Comparison of ENCODE assay signal across 18 cellular contexts in genomic region chr9:16976427-16976826, GRCh38.
DNase-seq lines count a peak whose midpoint lies in the region; ATAC-seq, FAIRE-seq and TF ChIP-seq lines count a peak whose summit lies in the region.
"Had no signal": no experiment of that assay in that cellular context is flagged by ENCODE, and none has a peak within 500 bp of the region (broad histone marks: within the 10 kb centered on the region; RNA-seq: fewer than 3 reads in every experiment).

No MANE protein-coding gene starts in this region.

- ATAC-seq in A549 (no peak), K562 (no peak), GM21390 (IDR thresholded peaks at IDR 0.05; ENCODE audit: unreplicated experiment) (no peak)
- ATAC-seq: CD8-positive, alpha-beta T cell; HCT116 had no signal

- no TSS peak for BruUV-seq in K562 (replicated peaks; lab: Mats Ljungman, UMichigan)

- TF ChIP-seq CTCF in A549 (IDR thresholded peaks at IDR 0.05) (no peak), K562 (IDR thresholded peaks at IDR 0.05 in 2 of 3, conservative IDR thresholded peaks at IDR 0.05 in 1 of 3; ENCODE audit: insufficient read depth in 2 of 3, low read depth in 1 of 3, low read length in 3 of 3) (no peak)

- H3K9me3 ChIP-seq in A549 (no peaks in the 10 kb centered on the region), K562 (replicated peaks; ENCODE audit: control insufficient read depth, insufficient read depth, low read depth, low read length) (no peaks in the 10 kb centered on the region)
- H3K9me3 ChIP-seq: Caco-2 had no signal

- WGBS in A549 (ENCODE audit: missing lambda C conversion rate) = 49% methylated on average over 4 of the region's 4 CpGs
- 0% methylated on average over 4 of the region's 4 CpGs for WGBS in K562 (ENCODE audit: insufficient coverage, low coverage, missing lambda C conversion rate)

- CTCF ChIA-PET in A549 (lab: Yijun Ruan, JAX) = no interaction called here
- CTCF ChIA-PET in K562 (lab: Yijun Ruan, JAX; ENCODE audit: low intra/inter-chr PET ratio) = no interaction called here

- POLR2A ChIA-PET in A549 (lab: Yijun Ruan, JAX) (no interaction called here), K562 (lab: Yijun Ruan, JAX) (no interaction called here)

- H3K27me3 ChIP-seq in K562 (ENCODE audit: control insufficient read depth in 2 of 2, insufficient read depth in 2 of 2, low read length in 2 of 2) = no peaks in the 10 kb centered on the region

- H3K4me3 ChIP-seq in A549 = no peak overlapping the region
- H3K4me3 ChIP-seq in K562 = no peak overlapping the region
- H3K4me3 ChIP-seq: GM23248 had no signal

- TF ChIP-seq POLR2A in A549 (IDR thresholded peaks at IDR 0.05; ENCODE audit: low read length) (no peak), K562 (conservative IDR thresholded peaks at IDR 0.05) (no peak)

- no peaks in the 10 kb centered on the region for H3K9me1 ChIP-seq in K562 (ENCODE audit: control insufficient read depth, insufficient read depth, low read length)

- in situ Hi-C loops in K562 (cut with MboI) = no loop called here

- H4K20me1 ChIP-seq in K562 (replicated peaks; ENCODE audit: control insufficient read depth, insufficient read depth, low read length) = no peaks in the 10 kb centered on the region

- no peaks in the 10 kb centered on the region for H3K79me2 ChIP-seq in K562 (ENCODE audit: control insufficient read depth, insufficient read depth, low read length)

- TF ChIP-seq RAD21 in A549 (conservative IDR thresholded peaks at IDR 0.05 in 1 of 2, IDR thresholded peaks at IDR 0.05 in 1 of 2) (no peak), K562 (CRISPR knock-in tag; conservative IDR thresholded peaks at IDR 0.05 in 1 of 2, IDR thresholded peaks at IDR 0.05 in 1 of 2) (no peak)

- H3K9ac ChIP-seq in K562 (ENCODE audit: insufficient read depth in 1 of 2, low read depth in 2 of 2, low read length in 2 of 2) = no peak overlapping the region
- H3K9ac ChIP-seq: GM23248 had no signal

- no peaks in the 10 kb centered on the region for H3K4me1 ChIP-seq in A549
- H3K4me1 ChIP-seq in K562 (replicated peaks in 1 of 2; ENCODE audit: control insufficient read depth in 2 of 2, insufficient read depth in 2 of 2, low read length in 2 of 2) = no peaks in the 10 kb centered on the region
- H3K4me1 ChIP-seq: Caco-2 had no signal

- no peak for FAIRE-seq in A549 (lab: Jason Lieb, UNC)
- no peak for FAIRE-seq in K562 (lab: Jason Lieb, UNC)
- peak; percentile 36 for FAIRE-seq in islet of Langerhans (lab: Jason Lieb, UNC)
- FAIRE-seq: G401.6, GM12892, H1 had no signal

- no peaks in the 10 kb centered on the region for H3K36me3 ChIP-seq in K562 (ENCODE audit: control insufficient read depth, insufficient read depth, low read length)

- H3K4me2 ChIP-seq in A549 = no peak overlapping the region
- no peak overlapping the region for H3K4me2 ChIP-seq in K562 (ENCODE audit: insufficient read depth, low read length)

- no peak overlapping the region for H2AFZ ChIP-seq in K562 (ENCODE audit: low read depth, low read length)
- H2AFZ ChIP-seq: GM23248 had no signal

- TF ChIP-seq EP300 in A549 (IDR thresholded peaks at IDR 0.05) (no peak), K562 (IDR thresholded peaks at IDR 0.05; ENCODE audit: low read length) (no peak)

- DNase-seq in A549 (ENCODE audit: low read depth in 1 of 2, low spot score in 1 of 2) (no peak), K562 (ENCODE audit: extremely low read depth in 1 of 4, low spot score in 3 of 4) (no peak), dedifferentiated amniotic fluid mesenchymal stem cell (ENCODE audit: extremely low spot score) (no peak), CD1c-positive myeloid dendritic cell (ENCODE audit: extremely low spot score) (no peak)
- DNase-seq: C1 segment of cervical spinal cord; Caco-2; CD4-positive, CD25-positive, alpha-beta regulatory T cell; CD8-positive, alpha-beta T cell; DMS153; DND-41; GM23248; H9 had no signal

- no peak overlapping the region for H3K27ac ChIP-seq in A549
- no peak overlapping the region for H3K27ac ChIP-seq in K562 (ENCODE audit: extremely low read depth, low read depth, low read length)
- H3K27ac ChIP-seq: GM23248 had no signal

- intact Hi-C loops in K562 (cut with micrococcal nuclease) = no loop called here

TF ChIP-seq in A549, 52 proteins besides CTCF, POLR2A, EP300 and RAD21:
- TF ChIP-seq MAFK (IDR thresholded peaks at IDR 0.05; ENCODE audit: partially characterized antibody) = peak; percentile 64
- TF ChIP-seq SMC3 (IDR thresholded peaks at IDR 0.05) = no peak

TF ChIP-seq in K562, 482 proteins besides CTCF, POLR2A, EP300 and RAD21:
- TF ChIP-seq SMAD2 (IDR thresholded peaks at IDR 0.05; ENCODE audit: low read depth, low read length) = no peak
- 0 out of 2 replicates have a peak, but pooled peaks have one; percentile 18 for TF ChIP-seq ZNF316 (IDR thresholded peaks at IDR 0.05)

Comparison
In these comparisons a context has a peak if more than half of its experiments do, and no peak if none do; other contexts are left out.
1. Of the 35 proteins assayed by ChIP-seq in both K562 and A549: peak only in K562: none; only in A549: MAFK; in both: none; in neither: 34.